9 cellular contexts compared by ENCODE assay signal in genomic region chr1:230270940-230271325, GRCh38.
A peak's percentile ranks its signal among the peaks of the same experiment; 100 is the strongest.
DNase-seq lines count a peak whose midpoint lies in the region; ATAC-seq and TF ChIP-seq lines count a peak whose summit lies in the region.
"Had no signal": no experiment of that assay in that cellular context is flagged by ENCODE, and none has a peak within 500 bp of the region (broad histone marks: within the 10 kb centered on the region; RNA-seq: fewer than 3 reads in every experiment).

No MANE protein-coding gene starts in this region.

- no peak for TF ChIP-seq POLR2A in heart left ventricle (IDR thresholded peaks at IDR 0.05)

- 39 to 52% (median 43%) methylated on average over 6 of the region's 6 CpGs for WGBS in heart left ventricle, 4 donors

- H3K9me3 ChIP-seq in heart left ventricle: no peaks in the 10 kb centered on the region
- H3K9me3 ChIP-seq: sigmoid colon had no signal

- peaks cover 0 to 38% (median 21%) of the 10 kb centered on the region in 9 donors for H3K36me3 ChIP-seq in heart left ventricle

- no peaks in the 10 kb centered on the region for H3K27me3 ChIP-seq in heart left ventricle
- H3K27me3 ChIP-seq: sigmoid colon had no signal

- H3K4me1 ChIP-seq in heart left ventricle: peaks cover 0 to 35% (median 17%) of the 10 kb centered on the region in 12 donors

- no peak for DNase-seq in activated naive CD4-positive, alpha-beta T cell treated with anti-CD3 and anti-CD28 coated beads for 36 hours
- no peak for DNase-seq in activated naive CD4-positive, alpha-beta T cell treated with anti-CD3 and anti-CD28 coated beads, Interleukin-2, amount 50 U/mL, for 16 hours
- DNase-seq in SHP77 (lab: John Stamatoyannopoulos, UW) (peak; percentile 80 to 88), heart left ventricle (no peak), type B pancreatic cell (ENCODE audit: extremely low spot score, unreplicated experiment) (no peak)
- DNase-seq in stimulated activated naive CD4-positive, alpha-beta T cell treated with Interleukin-2 at 50 U/mL for 16 hours (lab: John Stamatoyannopoulos, UW): no peak
- DNase-seq: sigmoid colon had no signal

- H3K27ac Mint-ChIP-seq in activated naive CD4-positive, alpha-beta T cell treated with anti-CD3 and anti-CD28 coated beads for 36 hours: peak overlapping the region; percentile 75
- H3K27ac Mint-ChIP-seq in type B pancreatic cell: peak overlapping the region; percentile 26

- H3K4me1 Mint-ChIP-seq in activated naive CD4-positive, alpha-beta T cell treated with anti-CD3 and anti-CD28 coated beads for 36 hours (ENCODE audit: low read depth): peaks cover 57% of the 10 kb centered on the region
- H3K4me1 Mint-ChIP-seq in type B pancreatic cell (ENCODE audit: unreplicated experiment): peaks cover 10% of the 10 kb centered on the region

- H3K9me3 Mint-ChIP-seq in activated naive CD4-positive, alpha-beta T cell treated with anti-CD3 and anti-CD28 coated beads for 36 hours: no peaks in the 10 kb centered on the region
- H3K9me3 Mint-ChIP-seq in type B pancreatic cell: no peaks in the 10 kb centered on the region

- H3K4me3 Mint-ChIP-seq in activated naive CD4-positive, alpha-beta T cell treated with anti-CD3 and anti-CD28 coated beads for 36 hours: no peak overlapping the region
- no peak overlapping the region for H3K4me3 Mint-ChIP-seq in type B pancreatic cell

- CTCF ChIA-PET in activated naive CD4-positive, alpha-beta T cell treated with anti-CD3 and anti-CD28 coated beads for 36 hours (lab: Charles Lee): interaction anchor here (0.6 to 1.7 kb wide), 5 partner anchors 11 to 582 kb away, joined by 3 to 5 read pairs (median 3); no protein-coding TSS in a partner anchor

- intact Hi-C loops in activated naive CD4-positive, alpha-beta T cell treated with anti-CD3 and anti-CD28 coated beads for 36 hours (cut with micrococcal nuclease): loop anchor here (1.0 to 5.0 kb wide), 3 partner anchors 30 to 607 kb away; no protein-coding TSS in a partner anchor
- intact Hi-C loops in heart left ventricle (cut with DNase I): no loop called here

- no peak for TF ChIP-seq CTCF in heart left ventricle (IDR thresholded peaks at IDR 0.05)
- TF ChIP-seq CTCF in type B pancreatic cell (conservative IDR thresholded peaks at IDR 0.05): no peak

- peaks cover 16% of the 10 kb centered on the region for H3K36me3 Mint-ChIP-seq in activated naive CD4-positive, alpha-beta T cell treated with anti-CD3 and anti-CD28 coated beads for 36 hours (ENCODE audit: low read depth)
- no peaks in the 10 kb centered on the region for H3K36me3 Mint-ChIP-seq in type B pancreatic cell

- no peaks in the 10 kb centered on the region for H3K27me3 Mint-ChIP-seq in activated naive CD4-positive, alpha-beta T cell treated with anti-CD3 and anti-CD28 coated beads for 36 hours (ENCODE audit: low read depth)
- no peaks in the 10 kb centered on the region for H3K27me3 Mint-ChIP-seq in type B pancreatic cell

- H3K27ac ChIP-seq in heart left ventricle: peak overlapping the region in 9 of 12 donors; percentile 2 to 71 (median 40)

- H3K4me3 ChIP-seq in heart left ventricle: no peak overlapping the region
- H3K4me3 ChIP-seq: sigmoid colon had no signal

- ATAC-seq in heart left ventricle (peak; percentile 25 to 75 (median 32)), GM18861 (IDR thresholded peaks at IDR 0.05; ENCODE audit: unreplicated experiment) (no peak), GM18867 (IDR thresholded peaks at IDR 0.05; ENCODE audit: unreplicated experiment) (no peak)

Comparison
In these comparisons a context has a peak if more than half of its experiments do, and no peak if none do; other contexts are left out.
1. DNase-seq: peak in SHP77 (2 of 2); none in activated naive CD4-positive, alpha-beta T cell treated with anti-CD3 and anti-CD28 coated beads for 36 hours (single experiment), activated naive CD4-positive, alpha-beta T cell treated with anti-CD3 and anti-CD28 coated beads, Interleukin-2, amount 50 U/mL, for 16 hours (single experiment), heart left ventricle (0 of 5), type B pancreatic cell (single experiment) and stimulated activated naive CD4-positive, alpha-beta T cell treated with Interleukin-2 at 50 U/mL for 16 hours (single experiment).
2. ATAC-seq: peak in heart left ventricle (4 of 4); none in GM18861 (single experiment) and GM18867 (single experiment).